27 cellular contexts compared by ENCODE assay signal in the genomic region with DNA sequence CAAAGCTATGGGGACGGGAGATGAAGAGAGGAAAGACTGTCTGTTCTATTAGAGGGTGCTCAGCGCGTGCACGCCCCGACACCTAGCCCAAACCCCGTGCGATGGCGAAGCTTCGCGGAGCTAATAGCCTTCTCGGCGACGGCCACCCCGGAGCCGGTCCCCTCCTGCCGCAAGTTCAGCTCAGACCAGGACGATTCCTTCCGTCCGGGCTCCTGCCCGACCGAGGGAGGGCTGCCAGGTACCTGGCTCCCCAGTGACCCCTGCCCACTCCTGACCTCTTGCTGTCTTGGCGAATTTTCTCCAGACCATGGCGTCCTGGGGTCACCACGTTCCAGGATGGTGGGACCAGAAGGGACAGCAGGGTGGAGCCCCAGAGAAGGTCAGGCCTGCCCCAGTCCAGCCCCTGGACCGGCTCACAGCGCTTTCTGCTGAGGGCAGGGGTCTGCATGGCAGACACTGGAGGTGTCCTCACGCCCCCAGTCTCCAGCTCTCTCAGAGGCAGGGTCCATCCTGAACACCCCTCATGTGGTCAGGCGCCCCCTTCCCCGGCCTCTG. TPM values are rescaled to one million over a fixed set of nuclear protein-coding genes. Genes with fewer than 3 reads are reported as not detected.
"Had no signal": no experiment of that assay in that cellular context is flagged by ENCODE, and none has a peak within 500 bp of the region (broad histone marks: within the 10 kb centered on the region; RNA-seq: fewer than 3 reads in every experiment).

No MANE protein-coding gene starts in this region.

- ATAC-seq: activated T-cell treated with anti-CD3 and anti-CD28 coated beads, Interleukin-2, amount 50 U/mL, for 72 hours; esophagus mucosa; left lung; natural killer cell treated with Interleukin-12 subunit alpha and Interleukin-12 subunit beta and Interleukin-15 and Interleukin-18, amount 100 ng/mL, for 72 hours had no signal

- H3K27ac Mint-ChIP-seq: activated CD4-positive, alpha-beta memory T cell treated with anti-CD3 and anti-CD28 coated beads for 36 hours; activated naive CD4-positive, alpha-beta T cell treated with anti-CD3 and anti-CD28 coated beads, Interleukin-2, amount 50 U/mL, for 24 hours; activated T-cell treated with anti-CD3 and anti-CD28 coated beads, Interleukin-2, amount 50 U/mL, for 72 hours; immature natural killer cell; natural killer cell treated with Interleukin-12 subunit alpha and Interleukin-12 subunit beta and Interleukin-15 and Interleukin-18, amount 100 ng/mL, for 72 hours; type B pancreatic cell had no signal

- H3K4me3 ChIP-seq: hepatocyte, left lung, thoracic aorta, vagina had no signal

- H3K4me1 ChIP-seq: left lung, vagina had no signal

- H3K9me3 Mint-ChIP-seq: activated CD4-positive, alpha-beta memory T cell treated with anti-CD3 and anti-CD28 coated beads for 36 hours; activated naive CD4-positive, alpha-beta T cell treated with anti-CD3 and anti-CD28 coated beads, Interleukin-2, amount 50 U/mL, for 24 hours; activated T-cell treated with anti-CD3 and anti-CD28 coated beads, Interleukin-2, amount 50 U/mL, for 72 hours; immature natural killer cell; natural killer cell treated with Interleukin-12 subunit alpha and Interleukin-12 subunit beta and Interleukin-15 and Interleukin-18, amount 100 ng/mL, for 72 hours; type B pancreatic cell had no signal

- H3K36me3 Mint-ChIP-seq: activated CD4-positive, alpha-beta memory T cell treated with anti-CD3 and anti-CD28 coated beads for 36 hours; activated naive CD4-positive, alpha-beta T cell treated with anti-CD3 and anti-CD28 coated beads, Interleukin-2, amount 50 U/mL, for 24 hours; immature natural killer cell; natural killer cell treated with Interleukin-12 subunit alpha and Interleukin-12 subunit beta and Interleukin-15 and Interleukin-18, amount 100 ng/mL, for 72 hours; type B pancreatic cell had no signal

- H3K4me1 Mint-ChIP-seq: activated naive CD4-positive, alpha-beta T cell treated with anti-CD3 and anti-CD28 coated beads, Interleukin-2, amount 50 U/mL, for 24 hours; immature natural killer cell had no signal

- H3K36me3 ChIP-seq: brain microvascular endothelial cell, left lung, thoracic aorta, vagina had no signal

- H3K27ac ChIP-seq: brain microvascular endothelial cell, hepatocyte, left lung, thoracic aorta, vagina had no signal

- H3K27me3 ChIP-seq: brain microvascular endothelial cell, vagina had no signal

- FAIRE-seq: colon, endothelial cell of umbilical vein had no signal

- DNase-seq: activated CD4-positive, alpha-beta memory T cell treated with anti-CD3 and anti-CD28 coated beads for 36 hours; activated CD4-positive, alpha-beta T cell treated with anti-CD3 and anti-CD28 coated beads for 48 hours; activated effector memory CD4-positive, alpha-beta T cell treated with anti-CD3 and anti-CD28 coated beads, Interleukin-2, amount 50 U/mL, for 16 hours; activated T-cell treated with anti-CD3 and anti-CD28 coated beads, Interleukin-2, amount 50 U/mL, for 72 hours; anterior cingulate cortex; brain microvascular endothelial cell; central memory CD4-positive, alpha-beta T cell; effector memory CD4-positive, alpha-beta T cell; foreskin melanocyte; immature natural killer cell; kidney glomerular epithelial cell; midbrain; occipital lobe; stimulated activated CD4-positive, alpha-beta T cell treated with anti-CD3 and anti-CD28 coated beads, Interleukin-4, amount 100 ng/mL, for 1 hour; stimulated activated naive CD4-positive, alpha-beta T cell had no signal

- H3K4me3 Mint-ChIP-seq: activated naive CD4-positive, alpha-beta T cell treated with anti-CD3 and anti-CD28 coated beads, Interleukin-2, amount 50 U/mL, for 24 hours; activated T-cell treated with anti-CD3 and anti-CD28 coated beads, Interleukin-2, amount 50 U/mL, for 72 hours; immature natural killer cell; natural killer cell treated with Interleukin-12 subunit alpha and Interleukin-12 subunit beta and Interleukin-15 and Interleukin-18, amount 100 ng/mL, for 72 hours; type B pancreatic cell had no signal

- H3K9me3 ChIP-seq: left lung, thoracic aorta, vagina had no signal

RNA-seq across cellular contexts. Expression of a gene that starts 36.7 kb away (rescaled TPM):
- total RNA-seq: activated CD4-positive, alpha-beta memory T cell treated with anti-CD3 and anti-CD28 coated beads for 36 hours; activated T-cell treated with anti-CD3 and anti-CD28 coated beads, Interleukin-2, amount 50 U/mL, for 72 hours; dermis microvascular lymphatic vessel endothelial cell; endothelial cell of umbilical vein; esophagus mucosa; hepatocyte; left lung; natural killer cell treated with Interleukin-12 subunit alpha and Interleukin-12 subunit beta and Interleukin-15 and Interleukin-18, amount 100 ng/mL, for 72 hours; occipital lobe; T-helper 2 cell treated with Interferon-gamma antibody and Interleukin-4, amounts not matched to agents 100 ng/mL and 5 ng/mL, for 36 hours; thoracic aorta; vagina had no signal
- polyA plus RNA-seq: endothelial cell of umbilical vein, hepatocyte, immature natural killer cell had no signal
